1 cellular context compared by ENCODE assay signal in the genomic region with DNA sequence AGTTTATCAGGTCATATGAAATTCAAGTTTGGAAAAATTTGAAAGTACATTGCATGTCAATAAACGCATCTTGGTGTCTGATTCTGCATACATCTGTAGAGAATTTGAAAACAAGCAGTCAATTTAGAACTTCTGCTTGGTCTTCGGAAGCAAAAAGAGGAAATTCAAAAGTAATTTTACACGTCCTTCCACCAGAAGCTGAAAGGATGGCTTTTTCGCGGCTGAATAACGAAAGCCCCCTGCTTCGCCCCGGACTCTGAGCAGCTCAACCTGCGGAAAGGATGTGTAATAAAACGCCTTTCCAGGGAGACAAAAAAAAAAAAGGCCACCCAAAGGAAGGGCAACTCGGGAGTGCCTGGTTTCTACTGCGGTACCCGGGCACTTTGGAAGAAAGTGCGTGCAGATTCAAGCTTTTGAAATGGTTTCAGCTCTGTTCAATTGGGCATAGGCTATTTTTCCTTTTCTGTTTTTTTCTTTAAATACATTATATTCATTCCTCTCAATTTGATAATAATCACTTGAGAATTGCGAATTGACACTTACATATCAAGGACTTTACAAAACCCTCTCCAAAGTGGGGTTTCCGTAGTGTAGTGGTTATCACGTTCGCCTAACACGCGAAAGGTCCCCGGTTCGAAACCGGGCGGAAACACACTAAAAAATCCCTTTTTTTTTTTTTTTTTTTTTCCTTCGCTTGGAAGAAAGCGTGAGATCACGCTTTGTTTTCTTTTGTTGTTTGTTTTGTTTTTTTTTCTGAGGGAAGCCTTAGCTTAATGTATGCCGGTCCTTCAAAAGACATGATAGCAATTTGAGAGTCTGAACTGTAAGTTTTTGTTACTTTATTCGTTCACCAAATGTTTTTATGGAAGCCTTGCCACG.
TF ChIP-seq lines count a peak whose summit lies in the region.

No MANE protein-coding gene starts in this region.

TF ChIP-seq in GM12878, 131 proteins besides CTCF, POLR2A, EP300 and RAD21 (continued from another document):
- TF ChIP-seq, protein P1, sequence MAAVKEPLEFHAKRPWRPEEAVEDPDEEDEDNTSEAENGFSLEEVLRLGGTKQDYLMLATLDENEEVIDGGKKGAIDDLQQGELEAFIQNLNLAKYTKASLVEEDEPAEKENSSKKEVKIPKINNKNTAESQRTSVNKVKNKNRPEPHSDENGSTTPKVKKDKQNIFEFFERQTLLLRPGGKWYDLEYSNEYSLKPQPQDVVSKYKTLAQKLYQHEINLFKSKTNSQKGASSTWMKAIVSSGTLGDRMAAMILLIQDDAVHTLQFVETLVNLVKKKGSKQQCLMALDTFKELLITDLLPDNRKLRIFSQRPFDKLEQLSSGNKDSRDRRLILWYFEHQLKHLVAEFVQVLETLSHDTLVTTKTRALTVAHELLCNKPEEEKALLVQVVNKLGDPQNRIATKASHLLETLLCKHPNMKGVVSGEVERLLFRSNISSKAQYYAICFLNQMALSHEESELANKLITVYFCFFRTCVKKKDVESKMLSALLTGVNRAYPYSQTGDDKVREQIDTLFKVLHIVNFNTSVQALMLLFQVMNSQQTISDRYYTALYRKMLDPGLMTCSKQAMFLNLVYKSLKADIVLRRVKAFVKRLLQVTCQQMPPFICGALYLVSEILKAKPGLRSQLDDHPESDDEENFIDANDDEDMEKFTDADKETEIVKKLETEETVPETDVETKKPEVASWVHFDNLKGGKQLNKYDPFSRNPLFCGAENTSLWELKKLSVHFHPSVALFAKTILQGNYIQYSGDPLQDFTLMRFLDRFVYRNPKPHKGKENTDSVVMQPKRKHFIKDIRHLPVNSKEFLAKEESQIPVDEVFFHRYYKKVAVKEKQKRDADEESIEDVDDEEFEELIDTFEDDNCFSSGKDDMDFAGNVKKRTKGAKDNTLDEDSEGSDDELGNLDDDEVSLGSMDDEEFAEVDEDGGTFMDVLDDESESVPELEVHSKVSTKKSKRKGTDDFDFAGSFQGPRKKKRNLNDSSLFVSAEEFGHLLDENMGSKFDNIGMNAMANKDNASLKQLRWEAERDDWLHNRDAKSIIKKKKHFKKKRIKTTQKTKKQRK (IDR thresholded peaks at IDR 0.05; ENCODE audit: low read depth, low read length): no peak
- peak; percentile 45; the same call in 1 of the 2 replicates for TF ChIP-seq CBFB (IDR thresholded peaks at IDR 0.05; ENCODE audit: low read depth)
- peak; percentile 70 for TF ChIP-seq GABPA (IDR thresholded peaks at IDR 0.05; ENCODE audit: low read depth)
